ENCODE assay signal across 1 cellular context in genomic region chr9:129160712-129161533, GRCh38.
A peak's percentile ranks its signal among the peaks of the same experiment; 100 is the strongest.
TF ChIP-seq lines count a peak whose summit lies in the region.

No MANE protein-coding gene starts in this region.

TF ChIP-seq in K562, 482 proteins besides CTCF, POLR2A, EP300 and RAD21:
- TF ChIP-seq, protein P1, sequence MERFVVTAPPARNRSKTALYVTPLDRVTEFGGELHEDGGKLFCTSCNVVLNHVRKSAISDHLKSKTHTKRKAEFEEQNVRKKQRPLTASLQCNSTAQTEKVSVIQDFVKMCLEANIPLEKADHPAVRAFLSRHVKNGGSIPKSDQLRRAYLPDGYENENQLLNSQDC (CRISPR knock-in tag; IDR thresholded peaks at IDR 0.05): no peak
- TF ChIP-seq MAFG (tag; conservative IDR thresholded peaks at IDR 0.05) (peak; percentile 62), LARP7 (IDR thresholded peaks at IDR 0.05) (0 out of 2 replicates have a peak, but pooled peaks have one; percentile 43), HDAC1 (IDR thresholded peaks at IDR 0.05) (0 out of 4 replicates have a peak, but pooled peaks of 1 of the 2 experiments have one; percentile 6), ZNF121 (CRISPR knock-in tag; conservative IDR thresholded peaks at IDR 0.05) (peak; percentile 55; the same call in 1 of the 2 replicates), KHSRP (IDR thresholded peaks at IDR 0.05) (no peak), HNRNPH1 (optimal IDR thresholded peaks at IDR 0.05; ENCODE audit: low read depth, low read length) (no peak), PHF21A (IDR thresholded peaks at IDR 0.05; ENCODE audit: borderline replicate concordance, low read depth) (no peak), MAFF (IDR thresholded peaks at IDR 0.05; ENCODE audit: low read length) (peak; percentile 40; the same call in 1 of the 2 replicates), SMARCE1 (IDR thresholded peaks at IDR 0.05) (no peak), LEF1 (IDR thresholded peaks at IDR 0.05) (no peak), NFE2 (IDR thresholded peaks at IDR 0.05; ENCODE audit: low read depth) (peak; percentile 40; the same call in 1 of the 2 replicates), NFIX (CRISPR knock-in tag; IDR thresholded peaks at IDR 0.05; ENCODE audit: low read depth) (no peak), ARHGAP35 (IDR thresholded peaks at IDR 0.05; ENCODE audit: partially characterized antibody) (peak; percentile 22), C11orf30 (IDR thresholded peaks at IDR 0.05; ENCODE audit: low read depth) (peak; percentile 93), KDM1A (IDR thresholded peaks at IDR 0.05) (0 out of 4 replicates have a peak, but pooled peaks of 1 of the 2 experiments have one; percentile 15), HNRNPK (IDR thresholded peaks at IDR 0.05; ENCODE audit: low read depth, low read length, poor library complexity, severe bottlenecking) (no peak), MAFK (IDR thresholded peaks at IDR 0.05; ENCODE audit: low read length) (peak; percentile 64), TEAD1 (CRISPR knock-in tag; IDR thresholded peaks at IDR 0.05) (peak in 1 of 2 experiments; percentile 54; a peak in 1 of 4 replicates), TEAD4 (IDR thresholded peaks at IDR 0.05; ENCODE audit: low read length) (peak; percentile 36; the same call in 1 of the 2 replicates), TEAD4 (CRISPR knock-in tag; IDR thresholded peaks at IDR 0.05; ENCODE audit: borderline replicate concordance) (no peak), SLC30A9 (CRISPR knock-in tag; IDR thresholded peaks at IDR 0.05) (no peak), BCOR (IDR thresholded peaks at IDR 0.05) (0 out of 2 replicates have a peak, but pooled peaks have one; percentile 36), TCF3 (CRISPR knock-in tag; IDR thresholded peaks at IDR 0.05) (no peak), ZNF24 (IDR thresholded peaks at IDR 0.05) (no peak), L3MBTL2 (IDR thresholded peaks at IDR 0.05) (peak; percentile 25; the same call in 1 of the 2 replicates), ZBTB2 (IDR thresholded peaks at IDR 0.05) (no peak), ZNF316 (IDR thresholded peaks at IDR 0.05) (peak; percentile 95), ARID1B (IDR thresholded peaks at IDR 0.05) (0 out of 2 replicates have a peak, but pooled peaks have one; percentile 7), SMAD3 (CRISPR knock-in tag; conservative IDR thresholded peaks at IDR 0.05) (no peak), EZH2 (IDR thresholded peaks at IDR 0.05; ENCODE audit: borderline replicate concordance, low read depth, low read length) (no peak), BHLHE40 (IDR thresholded peaks at IDR 0.05; ENCODE audit: low read length) (no peak), ZNF592 (IDR thresholded peaks at IDR 0.05) (peak; percentile 35; the same call in 1 of the 2 replicates), MBD2 (IDR thresholded peaks at IDR 0.05; ENCODE audit: borderline replicate concordance, low read depth) (no peak), SMARCA5 (IDR thresholded peaks at IDR 0.05) (0 out of 2 replicates have a peak, but pooled peaks have one; percentile 53), CTBP1 (IDR thresholded peaks at IDR 0.05; ENCODE audit: borderline replicate concordance) (no peak), SPI1 (IDR thresholded peaks at IDR 0.05; ENCODE audit: borderline replicate concordance, low read depth, low read length) (0 out of 2 replicates have a peak, but pooled peaks have one; percentile 12), TRIM28 (IDR thresholded peaks at IDR 0.05) (no peak), SMARCA4 (IDR thresholded peaks at IDR 0.05) (0 out of 2 replicates have a peak, but pooled peaks have one; percentile 10)
- TF ChIP-seq, protein P2, sequence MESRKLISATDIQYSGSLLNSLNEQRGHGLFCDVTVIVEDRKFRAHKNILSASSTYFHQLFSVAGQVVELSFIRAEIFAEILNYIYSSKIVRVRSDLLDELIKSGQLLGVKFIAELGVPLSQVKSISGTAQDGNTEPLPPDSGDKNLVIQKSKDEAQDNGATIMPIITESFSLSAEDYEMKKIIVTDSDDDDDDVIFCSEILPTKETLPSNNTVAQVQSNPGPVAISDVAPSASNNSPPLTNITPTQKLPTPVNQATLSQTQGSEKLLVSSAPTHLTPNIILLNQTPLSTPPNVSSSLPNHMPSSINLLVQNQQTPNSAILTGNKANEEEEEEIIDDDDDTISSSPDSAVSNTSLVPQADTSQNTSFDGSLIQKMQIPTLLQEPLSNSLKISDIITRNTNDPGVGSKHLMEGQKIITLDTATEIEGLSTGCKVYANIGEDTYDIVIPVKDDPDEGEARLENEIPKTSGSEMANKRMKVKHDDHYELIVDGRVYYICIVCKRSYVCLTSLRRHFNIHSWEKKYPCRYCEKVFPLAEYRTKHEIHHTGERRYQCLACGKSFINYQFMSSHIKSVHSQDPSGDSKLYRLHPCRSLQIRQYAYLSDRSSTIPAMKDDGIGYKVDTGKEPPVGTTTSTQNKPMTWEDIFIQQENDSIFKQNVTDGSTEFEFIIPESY (CRISPR knock-in tag; IDR thresholded peaks at IDR 0.05): peak; percentile 84
- TF ChIP-seq, protein P3, sequence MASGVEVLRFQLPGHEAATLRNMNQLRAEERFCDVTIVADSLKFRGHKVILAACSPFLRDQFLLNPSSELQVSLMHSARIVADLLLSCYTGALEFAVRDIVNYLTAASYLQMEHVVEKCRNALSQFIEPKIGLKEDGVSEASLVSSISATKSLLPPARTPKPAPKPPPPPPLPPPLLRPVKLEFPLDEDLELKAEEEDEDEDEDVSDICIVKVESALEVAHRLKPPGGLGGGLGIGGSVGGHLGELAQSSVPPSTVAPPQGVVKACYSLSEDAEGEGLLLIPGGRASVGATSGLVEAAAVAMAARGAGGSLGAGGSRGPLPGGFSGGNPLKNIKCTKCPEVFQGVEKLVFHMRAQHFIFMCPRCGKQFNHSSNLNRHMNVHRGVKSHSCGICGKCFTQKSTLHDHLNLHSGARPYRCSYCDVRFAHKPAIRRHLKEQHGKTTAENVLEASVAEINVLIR (CRISPR knock-in tag; IDR thresholded peaks at IDR 0.05): no peak
- TF ChIP-seq, protein P4, sequence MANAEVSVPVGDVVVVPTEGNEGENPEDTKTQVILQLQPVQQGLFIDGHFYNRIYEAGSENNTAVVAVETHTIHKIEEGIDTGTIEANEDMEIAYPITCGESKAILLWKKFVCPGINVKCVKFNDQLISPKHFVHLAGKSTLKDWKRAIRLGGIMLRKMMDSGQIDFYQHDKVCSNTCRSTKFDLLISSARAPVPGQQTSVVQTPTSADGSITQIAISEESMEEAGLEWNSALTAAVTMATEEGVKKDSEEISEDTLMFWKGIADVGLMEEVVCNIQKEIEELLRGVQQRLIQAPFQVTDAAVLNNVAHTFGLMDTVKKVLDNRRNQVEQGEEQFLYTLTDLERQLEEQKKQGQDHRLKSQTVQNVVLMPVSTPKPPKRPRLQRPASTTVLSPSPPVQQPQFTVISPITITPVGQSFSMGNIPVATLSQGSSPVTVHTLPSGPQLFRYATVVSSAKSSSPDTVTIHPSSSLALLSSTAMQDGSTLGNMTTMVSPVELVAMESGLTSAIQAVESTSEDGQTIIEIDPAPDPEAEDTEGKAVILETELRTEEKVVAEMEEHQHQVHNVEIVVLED (CRISPR knock-in tag; IDR thresholded peaks at IDR 0.05): no peak
- TF ChIP-seq, protein P5, sequence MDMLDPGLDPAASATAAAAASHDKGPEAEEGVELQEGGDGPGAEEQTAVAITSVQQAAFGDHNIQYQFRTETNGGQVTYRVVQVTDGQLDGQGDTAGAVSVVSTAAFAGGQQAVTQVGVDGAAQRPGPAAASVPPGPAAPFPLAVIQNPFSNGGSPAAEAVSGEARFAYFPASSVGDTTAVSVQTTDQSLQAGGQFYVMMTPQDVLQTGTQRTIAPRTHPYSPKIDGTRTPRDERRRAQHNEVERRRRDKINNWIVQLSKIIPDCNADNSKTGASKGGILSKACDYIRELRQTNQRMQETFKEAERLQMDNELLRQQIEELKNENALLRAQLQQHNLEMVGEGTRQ (CRISPR knock-in tag; IDR thresholded peaks at IDR 0.05): no peak
